In genomic region chr13:39930060-39930459, GRCh38 we compare ENCODE assay signal across 21 cellular contexts.
DNase-seq lines count a peak whose midpoint lies in the region; ATAC-seq and TF ChIP-seq lines count a peak whose summit lies in the region.
"Had no signal": no experiment of that assay in that cellular context is flagged by ENCODE, and none has a peak within 500 bp of the region (broad histone marks: within the 10 kb centered on the region; RNA-seq: fewer than 3 reads in every experiment).

No MANE protein-coding gene starts in this region.

- H3K23ac ChIP-seq in trophoblast cell (ENCODE audit: low read length) = no peak overlapping the region

- H3K9me3 Mint-ChIP-seq in activated CD4-positive, alpha-beta T cell treated with anti-CD3 and anti-CD28 coated beads, Interleukin-2, amount 10 ng/mL, durations not matched to agents 24 days and 14 days = peaks cover 13% of the 10 kb centered on the region
- peaks cover 7% of the 10 kb centered on the region for H3K9me3 Mint-ChIP-seq in activated T-helper 17 cell treated with anti-CD3 and anti-CD28 coated beads, Interleukin-2, amount 50 U/mL, for 72 hours
- peaks cover 8% of the 10 kb centered on the region for H3K9me3 Mint-ChIP-seq in MCF 10A (ENCODE audit: unreplicated experiment)

- H3K27ac Mint-ChIP-seq in activated CD4-positive, alpha-beta T cell treated with anti-CD3 and anti-CD28 coated beads, Interleukin-2, amount 10 ng/mL, durations not matched to agents 24 days and 14 days = peak overlapping the region; percentile 35
- H3K27ac Mint-ChIP-seq in activated T-helper 17 cell treated with anti-CD3 and anti-CD28 coated beads, Interleukin-2, amount 50 U/mL, for 72 hours = no peak overlapping the region
- no peak overlapping the region for H3K27ac Mint-ChIP-seq in MCF 10A (ENCODE audit: low read depth, unreplicated experiment)
- H3K27ac Mint-ChIP-seq: B cell had no signal

- H3K27me3 Mint-ChIP-seq in activated CD4-positive, alpha-beta T cell treated with anti-CD3 and anti-CD28 coated beads, Interleukin-2, amount 10 ng/mL, durations not matched to agents 24 days and 14 days = no peaks in the 10 kb centered on the region
- H3K27me3 Mint-ChIP-seq in activated T-helper 17 cell treated with anti-CD3 and anti-CD28 coated beads, Interleukin-2, amount 50 U/mL, for 72 hours = peaks cover 5% of the 10 kb centered on the region
- H3K27me3 Mint-ChIP-seq in MCF 10A (ENCODE audit: insufficient read depth, unreplicated experiment) = no peaks in the 10 kb centered on the region

- no peak for ATAC-seq in activated T-helper 17 cell treated with anti-CD3 and anti-CD28 coated beads, Interleukin-2, amount 50 U/mL, for 72 hours (replicated peaks)

- DNase-seq in activated CD4-positive, alpha-beta T cell treated with anti-CD3 and anti-CD28 coated beads, Interleukin-2, amount 10 ng/mL, durations not matched to agents 24 days and 14 days = no peak
- no peak for DNase-seq in activated CD4-positive, alpha-beta T cell treated with anti-CD3 and anti-CD28 coated beads for 1 hour
- DNase-seq in HEK293T (ENCODE audit: extremely low spot score) = no peak
- DNase-seq in trophoblast cell = no peak
- no peak for DNase-seq in NCI-H1048 (lab: John Stamatoyannopoulos, UW)
- no peak for DNase-seq in activated gamma-delta T cell (lab: John Stamatoyannopoulos, UW)
- DNase-seq in MCF 10A (ENCODE audit: unreplicated experiment) = no peak
- DNase-seq: DMS153; GDM1; IMR-90; Karpas-422; NCI-H1105; NCI-H2081; NCI-H69; NK-92 treated with Interleukin-12 subunit alpha and Interleukin-12 subunit beta, amount 100 ng/mL, for 24 hours; OCI-M1; SHP77 had no signal

- intact Hi-C loops in activated CD4-positive, alpha-beta T cell treated with anti-CD3 and anti-CD28 coated beads, Interleukin-2, amount 10 ng/mL, durations not matched to agents 24 days and 14 days (cut with micrococcal nuclease) = no loop called here
- intact Hi-C loops in MCF 10A (cut with micrococcal nuclease) = no loop called here

- peaks cover 0 to 5% of the 10 kb centered on the region in 2 experiments for H3K36me3 ChIP-seq in trophoblast cell (ENCODE audit: control insufficient read depth in 1 of 2, insufficient read depth in 2 of 2, low read length in 2 of 2)

- no peak overlapping the region for H4K91ac ChIP-seq in trophoblast cell (ENCODE audit: low read depth, low read length)

- no peak overlapping the region for H3K4ac ChIP-seq in trophoblast cell (ENCODE audit: low read depth, low read length)

- H4K8ac ChIP-seq in trophoblast cell (ENCODE audit: low read depth, low read length) = no peak overlapping the region

- H4K12ac ChIP-seq in trophoblast cell (ENCODE audit: low read depth, low read length) = no peak overlapping the region

- peak overlapping the region; percentile 73 for H3K27ac ChIP-seq in trophoblast cell (ENCODE audit: low read depth, low read length)
- H3K27ac ChIP-seq: HL-60, SK-N-MC had no signal

- no peaks in the 10 kb centered on the region for H3K79me2 ChIP-seq in trophoblast cell (ENCODE audit: control insufficient read depth, insufficient read depth, low read length, poor library complexity)

- H2BK12ac ChIP-seq in trophoblast cell (ENCODE audit: low read length) = no peak overlapping the region

- H2BK5ac ChIP-seq in trophoblast cell (ENCODE audit: low read depth, low read length, poor library complexity) = peak overlapping the region; percentile 86

- TF ChIP-seq CTCF in MCF 10A (IDR thresholded peaks at IDR 0.05; ENCODE audit: unreplicated experiment) = no peak

- POLR2A ChIA-PET in HEK293T (lab: Yijun Ruan, JAX) (no interaction called here), MCF 10A (lab: Yijun Ruan, JAX) (no interaction called here)

- H3K4me3 Mint-ChIP-seq in activated CD4-positive, alpha-beta T cell treated with anti-CD3 and anti-CD28 coated beads, Interleukin-2, amount 10 ng/mL, durations not matched to agents 24 days and 14 days = peak overlapping the region; percentile 21
- H3K4me3 Mint-ChIP-seq in activated T-helper 17 cell treated with anti-CD3 and anti-CD28 coated beads, Interleukin-2, amount 50 U/mL, for 72 hours = peak overlapping the region; percentile 19
- H3K4me3 Mint-ChIP-seq in MCF 10A (ENCODE audit: unreplicated experiment) = no peak overlapping the region
- H3K4me3 Mint-ChIP-seq: B cell had no signal

- H3K9ac ChIP-seq in trophoblast cell (ENCODE audit: low read length) = no peak overlapping the region

- H3K27me3 ChIP-seq in trophoblast cell (ENCODE audit: insufficient read depth, low read length) = no peaks in the 10 kb centered on the region

- no peak overlapping the region for H3K4me3 ChIP-seq in trophoblast cell (ENCODE audit: low read depth, low read length)
- H3K4me3 ChIP-seq: SK-N-MC had no signal

- peaks cover 6% of the 10 kb centered on the region for H3K36me3 Mint-ChIP-seq in activated CD4-positive, alpha-beta T cell treated with anti-CD3 and anti-CD28 coated beads, Interleukin-2, amount 10 ng/mL, durations not matched to agents 24 days and 14 days (ENCODE audit: low read depth)
- H3K36me3 Mint-ChIP-seq in activated T-helper 17 cell treated with anti-CD3 and anti-CD28 coated beads, Interleukin-2, amount 50 U/mL, for 72 hours (ENCODE audit: low read depth) = no peaks in the 10 kb centered on the region
- peaks cover 5% of the 10 kb centered on the region for H3K36me3 Mint-ChIP-seq in MCF 10A (ENCODE audit: insufficient read depth, unreplicated experiment)

- H3K9me3 ChIP-seq in trophoblast cell (ENCODE audit: insufficient read depth, low read depth, low read length) = peaks cover 5% of the 10 kb centered on the region

- H3K4me2 ChIP-seq in trophoblast cell (ENCODE audit: low read length) = no peak overlapping the region

- peaks cover 0 to 3% of the 10 kb centered on the region in 2 experiments for H3K4me1 ChIP-seq in trophoblast cell (ENCODE audit: control insufficient read depth in 1 of 2, insufficient read depth in 2 of 2, low read length in 2 of 2)

- H2AK5ac ChIP-seq in trophoblast cell (ENCODE audit: low read length) = no peak overlapping the region

- no peak overlapping the region for H3K14ac ChIP-seq in trophoblast cell (ENCODE audit: low read length)

- no TSS peak for BruUV-seq in MCF 10A (replicated peaks; lab: Mats Ljungman, UMichigan)

- H2BK120ac ChIP-seq in trophoblast cell (ENCODE audit: insufficient read depth, low read length, poor library complexity) = peak overlapping the region; percentile 58

- peaks cover 15% of the 10 kb centered on the region for H3K4me1 Mint-ChIP-seq in activated CD4-positive, alpha-beta T cell treated with anti-CD3 and anti-CD28 coated beads, Interleukin-2, amount 10 ng/mL, durations not matched to agents 24 days and 14 days
- no peaks in the 10 kb centered on the region for H3K4me1 Mint-ChIP-seq in activated T-helper 17 cell treated with anti-CD3 and anti-CD28 coated beads, Interleukin-2, amount 50 U/mL, for 72 hours
- H3K4me1 Mint-ChIP-seq in MCF 10A (ENCODE audit: insufficient read depth, unreplicated experiment) = peaks cover 4% of the 10 kb centered on the region
- H3K4me1 Mint-ChIP-seq: B cell had no signal

- peaks cover 5% of the 10 kb centered on the region for H3K79me1 ChIP-seq in trophoblast cell (ENCODE audit: low read length)

- WGBS in trophoblast cell (ENCODE audit: extremely low coverage, insufficient coverage, insufficient read length) = no CpG with 5 or more reads among the region's 2 CpGs

- H2AFZ ChIP-seq in trophoblast cell (ENCODE audit: insufficient read depth, low read length, poor library complexity) = no peak overlapping the region

- H3K18ac ChIP-seq in trophoblast cell (ENCODE audit: low read length) = no peak overlapping the region

- CTCF ChIA-PET in HEK293T (lab: Yijun Ruan, JAX) = no interaction called here
- CTCF ChIA-PET in MCF 10A (lab: Yijun Ruan, JAX) = no interaction called here

TF ChIP-seq in HEK293T, 16 proteins besides CTCF, POLR2A, EP300 and RAD21:
- TF ChIP-seq PKNOX1 (IDR thresholded peaks at IDR 0.05) (0 out of 2 replicates have a peak, but pooled peaks have one; percentile 1), ARNT (IDR thresholded peaks at IDR 0.05) (no peak), FOXA1 (IDR thresholded peaks at IDR 0.05) (no peak)
